Comparison of ENCODE assay signal across 20 cellular contexts in genomic region chr3:126618760-126619159, GRCh38. TPM values are rescaled to one million over a fixed set of nuclear protein-coding genes. Genes with fewer than 3 reads are reported as not detected.
DNase-seq lines count a peak whose midpoint lies in the region; ATAC-seq and TF ChIP-seq lines count a peak whose summit lies in the region.
"Had no signal": no experiment of that assay in that cellular context is flagged by ENCODE, and none has a peak within 500 bp of the region (broad histone marks: within the 10 kb centered on the region; RNA-seq: fewer than 3 reads in every experiment).

No MANE protein-coding gene starts in this region.

- H3K9me3 ChIP-seq in PC-9 (ENCODE audit: insufficient read depth, low read depth) (peaks cover 7% of the 10 kb centered on the region; the same call in 1 of the 2 replicates), thyroid gland (no peaks in the 10 kb centered on the region)
- H3K9me3 ChIP-seq: BLaER1 treated with 17β-estradiol and CSF1 and Interleukin-3, amounts not matched to agents 10 nM and 100 nM had no signal

- no peak for DNase-seq in activated naive CD8-positive, alpha-beta T cell treated with anti-CD3 and anti-CD28 coated beads for 36 hours
- DNase-seq in EL (peak; percentile 18), fibroblast of peridontal ligament (ENCODE audit: extremely low read depth) (peak; percentile 48), PC-9 (no peak), thyroid gland (no peak)
- DNase-seq in activated CD8-positive, alpha-beta T cell treated with anti-CD3 and anti-CD28 coated beads, Interleukin-2, amount 10 ng/mL, durations not matched to agents 7 days and 5 days: no peak
- DNase-seq: 8988T; CD4-positive, CD25-positive, alpha-beta regulatory T cell; CD8-positive, alpha-beta memory T cell; COR-L47; DMS 273 treated with DMSO at 0.1 percent for 48 hours; DMS53; DND-41; GDM1; GM23248 had no signal

- no peaks in the 10 kb centered on the region for H3K9me3 Mint-ChIP-seq in activated naive CD8-positive, alpha-beta T cell (ENCODE audit: low read depth)
- H3K9me3 Mint-ChIP-seq in activated naive CD8-positive, alpha-beta T cell treated with anti-CD3 and anti-CD28 coated beads for 36 hours: no peaks in the 10 kb centered on the region
- no peaks in the 10 kb centered on the region for H3K9me3 Mint-ChIP-seq in dendritic cell treated with granulocyte-macrophage colony-stimulating factor and Interleukin-4, amounts not matched to agents 40 ng/mL and 50 ng/mL, for 4 days
- no peaks in the 10 kb centered on the region for H3K9me3 Mint-ChIP-seq in activated CD8-positive, alpha-beta T cell treated with anti-CD3 and anti-CD28 coated beads, Interleukin-2, amount 10 ng/mL, durations not matched to agents 7 days and 5 days (ENCODE audit: insufficient read depth)
- H3K9me3 Mint-ChIP-seq: CD4-positive, CD25-positive, alpha-beta regulatory T cell; CD8-positive, alpha-beta memory T cell had no signal

- H3K36me3 ChIP-seq in PC-9 (ENCODE audit: low read depth) (peaks cover 11% of the 10 kb centered on the region), thyroid gland (no peaks in the 10 kb centered on the region)
- H3K36me3 ChIP-seq: BLaER1 treated with 17β-estradiol and CSF1 and Interleukin-3, amounts not matched to agents 10 nM and 100 nM had no signal

- H3K4me3 ChIP-seq in PC-9 (no peak overlapping the region), thyroid gland (replicated peaks in 1 of 3) (no peak overlapping the region)
- H3K4me3 ChIP-seq: BLaER1 treated with 17β-estradiol and CSF1 and Interleukin-3, amounts not matched to agents 10 nM and 100 nM; GM23248 had no signal

- POLR2A ChIA-PET in PC-9 (lab: Charles Lee; ENCODE audit: unreplicated experiment): no interaction called here
- POLR2A ChIA-PET in activated CD8-positive, alpha-beta T cell treated with anti-CD3 and anti-CD28 coated beads, Interleukin-2, amount 10 ng/mL, durations not matched to agents 7 days and 5 days (lab: Charles Lee): no interaction called here

- no peaks in the 10 kb centered on the region for H4K20me1 ChIP-seq in PC-9 (ENCODE audit: insufficient read depth)
- H4K20me1 ChIP-seq: BLaER1 treated with 17β-estradiol and CSF1 and Interleukin-3, amounts not matched to agents 10 nM and 100 nM had no signal

- H3K4me1 ChIP-seq in PC-9 (replicated peaks; ENCODE audit: insufficient read depth) (peaks cover 30% of the 10 kb centered on the region), thyroid gland (no peaks in the 10 kb centered on the region)

- H3K4me2 ChIP-seq in PC-9: no peak overlapping the region
- H3K4me2 ChIP-seq: BLaER1 treated with 17β-estradiol and CSF1 and Interleukin-3, amounts not matched to agents 10 nM and 100 nM had no signal

- TF ChIP-seq CTCF in PC-9 (conservative IDR thresholded peaks at IDR 0.05) (no peak), thyroid gland (IDR thresholded peaks at IDR 0.05) (no peak)

- H3K4me1 Mint-ChIP-seq in activated naive CD8-positive, alpha-beta T cell (ENCODE audit: low read depth): peaks cover under 1% of the 10 kb centered on the region
- peaks cover 11% of the 10 kb centered on the region for H3K4me1 Mint-ChIP-seq in activated naive CD8-positive, alpha-beta T cell treated with anti-CD3 and anti-CD28 coated beads for 36 hours
- peaks cover 48% of the 10 kb centered on the region for H3K4me1 Mint-ChIP-seq in dendritic cell treated with granulocyte-macrophage colony-stimulating factor and Interleukin-4, amounts not matched to agents 40 ng/mL and 50 ng/mL, for 4 days (ENCODE audit: low read depth)
- H3K4me1 Mint-ChIP-seq in activated CD8-positive, alpha-beta T cell treated with anti-CD3 and anti-CD28 coated beads, Interleukin-2, amount 10 ng/mL, durations not matched to agents 7 days and 5 days (ENCODE audit: low read depth): peaks cover 14% of the 10 kb centered on the region
- H3K4me1 Mint-ChIP-seq: B cell; CD4-positive, CD25-positive, alpha-beta regulatory T cell had no signal

- H3K27ac ChIP-seq in PC-9: no peak overlapping the region
- no peak overlapping the region for H3K27ac ChIP-seq in thyroid gland
- H3K27ac ChIP-seq: BLaER1 treated with 17β-estradiol and CSF1 and Interleukin-3, amounts not matched to agents 10 nM and 100 nM; GM23248; HL-60 had no signal

- H3K27me3 ChIP-seq in PC-9 (ENCODE audit: insufficient read depth, low read depth) (no peaks in the 10 kb centered on the region), thyroid gland (no peaks in the 10 kb centered on the region)
- H3K27me3 ChIP-seq: BLaER1 treated with 17β-estradiol and CSF1 and Interleukin-3, amounts not matched to agents 10 nM and 100 nM had no signal

- no peak overlapping the region for H3K4me3 Mint-ChIP-seq in activated naive CD8-positive, alpha-beta T cell
- no peak overlapping the region for H3K4me3 Mint-ChIP-seq in activated naive CD8-positive, alpha-beta T cell treated with anti-CD3 and anti-CD28 coated beads for 36 hours
- H3K4me3 Mint-ChIP-seq in dendritic cell treated with granulocyte-macrophage colony-stimulating factor and Interleukin-4, amounts not matched to agents 40 ng/mL and 50 ng/mL, for 4 days: no peak overlapping the region
- no peak overlapping the region for H3K4me3 Mint-ChIP-seq in activated CD8-positive, alpha-beta T cell treated with anti-CD3 and anti-CD28 coated beads, Interleukin-2, amount 10 ng/mL, durations not matched to agents 7 days and 5 days
- H3K4me3 Mint-ChIP-seq: B cell; CD4-positive, CD25-positive, alpha-beta regulatory T cell; CD8-positive, alpha-beta memory T cell had no signal

- CTCF ChIA-PET in PC-9 (lab: Charles Lee): no interaction called here
- CTCF ChIA-PET in activated CD8-positive, alpha-beta T cell treated with anti-CD3 and anti-CD28 coated beads, Interleukin-2, amount 10 ng/mL, durations not matched to agents 7 days and 5 days (lab: Charles Lee): no interaction called here

- H3K36me3 Mint-ChIP-seq in activated naive CD8-positive, alpha-beta T cell: peaks cover 16% of the 10 kb centered on the region
- H3K36me3 Mint-ChIP-seq in activated naive CD8-positive, alpha-beta T cell treated with anti-CD3 and anti-CD28 coated beads for 36 hours: peaks cover 26% of the 10 kb centered on the region
- no peaks in the 10 kb centered on the region for H3K36me3 Mint-ChIP-seq in dendritic cell treated with granulocyte-macrophage colony-stimulating factor and Interleukin-4, amounts not matched to agents 40 ng/mL and 50 ng/mL, for 4 days (ENCODE audit: low read depth)
- no peaks in the 10 kb centered on the region for H3K36me3 Mint-ChIP-seq in activated CD8-positive, alpha-beta T cell treated with anti-CD3 and anti-CD28 coated beads, Interleukin-2, amount 10 ng/mL, durations not matched to agents 7 days and 5 days (ENCODE audit: low read depth)
- H3K36me3 Mint-ChIP-seq: CD4-positive, CD25-positive, alpha-beta regulatory T cell had no signal

- no peak overlapping the region for H2AFZ ChIP-seq in PC-9
- H2AFZ ChIP-seq: GM23248 had no signal

- no peak for TF ChIP-seq POLR2A in thyroid gland (IDR thresholded peaks at IDR 0.05)

- BruUV-seq in PC-9 (replicated peaks; lab: Mats Ljungman, UMichigan): no TSS peak

- no peak for ATAC-seq in activated CD8-positive, alpha-beta T cell treated with anti-CD3 and anti-CD28 coated beads, Interleukin-2, amount 10 ng/mL, durations not matched to agents 7 days and 5 days

- no peaks in the 10 kb centered on the region for H3K27me3 Mint-ChIP-seq in activated naive CD8-positive, alpha-beta T cell
- no peaks in the 10 kb centered on the region for H3K27me3 Mint-ChIP-seq in activated naive CD8-positive, alpha-beta T cell treated with anti-CD3 and anti-CD28 coated beads for 36 hours
- H3K27me3 Mint-ChIP-seq in dendritic cell treated with granulocyte-macrophage colony-stimulating factor and Interleukin-4, amounts not matched to agents 40 ng/mL and 50 ng/mL, for 4 days: no peaks in the 10 kb centered on the region
- H3K27me3 Mint-ChIP-seq in activated CD8-positive, alpha-beta T cell treated with anti-CD3 and anti-CD28 coated beads, Interleukin-2, amount 10 ng/mL, durations not matched to agents 7 days and 5 days (ENCODE audit: low read depth): no peaks in the 10 kb centered on the region

- intact Hi-C loops in dendritic cell treated with granulocyte-macrophage colony-stimulating factor and Interleukin-4, amounts not matched to agents 40 ng/mL and 50 ng/mL, for 4 days (cut with micrococcal nuclease): loop anchor here (5.0 kb wide), 1 partner anchor 96 kb away; the partner anchor contains the start of gene CHST13
- intact Hi-C loops in PC-9 (cut with micrococcal nuclease; ENCODE audit: unreplicated experiment) (no loop called here), thyroid gland (cut with DNase I) (no loop called here)

- H3K79me2 ChIP-seq in PC-9 (ENCODE audit: low read depth): no peaks in the 10 kb centered on the region

- H3F3A ChIP-seq in PC-9 (ENCODE audit: insufficient read depth, low read depth): peaks cover 18% of the 10 kb centered on the region

- peak overlapping the region; percentile 16 for H3K27ac Mint-ChIP-seq in activated naive CD8-positive, alpha-beta T cell
- no peak overlapping the region for H3K27ac Mint-ChIP-seq in activated naive CD8-positive, alpha-beta T cell treated with anti-CD3 and anti-CD28 coated beads for 36 hours
- H3K27ac Mint-ChIP-seq in dendritic cell treated with granulocyte-macrophage colony-stimulating factor and Interleukin-4, amounts not matched to agents 40 ng/mL and 50 ng/mL, for 4 days: peak overlapping the region; percentile 69
- H3K27ac Mint-ChIP-seq in activated CD8-positive, alpha-beta T cell treated with anti-CD3 and anti-CD28 coated beads, Interleukin-2, amount 10 ng/mL, durations not matched to agents 7 days and 5 days: no peak overlapping the region
- H3K27ac Mint-ChIP-seq: B cell; CD4-positive, CD25-positive, alpha-beta regulatory T cell had no signal

- no peaks in the 10 kb centered on the region for H3K9me2 ChIP-seq in PC-9 (ENCODE audit: insufficient read depth)

RNA-seq across cellular contexts. Expression of gene TXNRD3, which starts 36.2 kb away (rescaled TPM):
- total RNA-seq in activated naive CD8-positive, alpha-beta T cell treated with anti-CD3 and anti-CD28 coated beads for 36 hours: 1 to 10 TPM; 3.8 to 4.1 TPM
- 22.5 and 27.8 TPM in 2 replicates for total RNA-seq in PC-9 (2021)
- 10 to 100 TPM; 14.4 to 21.3 (median 17.7) TPM for total RNA-seq in thyroid gland
- 1 to 10 TPM; 1.0 to 1.3 TPM for total RNA-seq in activated CD8-positive, alpha-beta T cell treated with anti-CD3 and anti-CD28 coated beads, Interleukin-2, amount 10 ng/mL, durations not matched to agents 7 days and 5 days

Comparison
In these comparisons a context has a peak if more than half of its experiments do, and no peak if none do; other contexts are left out.
1. H3K27ac Mint-ChIP-seq: peak in activated naive CD8-positive, alpha-beta T cell (single experiment) and dendritic cell treated with granulocyte-macrophage colony-stimulating factor and Interleukin-4, amounts not matched to agents 40 ng/mL and 50 ng/mL, for 4 days (single experiment); none in activated naive CD8-positive, alpha-beta T cell treated with anti-CD3 and anti-CD28 coated beads for 36 hours (single experiment) and activated CD8-positive, alpha-beta T cell treated with anti-CD3 and anti-CD28 coated beads, Interleukin-2, amount 10 ng/mL, durations not matched to agents 7 days and 5 days (single experiment).
2. DNase-seq: peak in EL (single experiment) and fibroblast of peridontal ligament (single experiment); none in activated naive CD8-positive, alpha-beta T cell treated with anti-CD3 and anti-CD28 coated beads for 36 hours (single experiment), PC-9 (0 of 2), thyroid gland (0 of 2) and activated CD8-positive, alpha-beta T cell treated with anti-CD3 and anti-CD28 coated beads, Interleukin-2, amount 10 ng/mL, durations not matched to agents 7 days and 5 days (single experiment).